21 cellular contexts compared by ENCODE assay signal in the genomic region with DNA sequence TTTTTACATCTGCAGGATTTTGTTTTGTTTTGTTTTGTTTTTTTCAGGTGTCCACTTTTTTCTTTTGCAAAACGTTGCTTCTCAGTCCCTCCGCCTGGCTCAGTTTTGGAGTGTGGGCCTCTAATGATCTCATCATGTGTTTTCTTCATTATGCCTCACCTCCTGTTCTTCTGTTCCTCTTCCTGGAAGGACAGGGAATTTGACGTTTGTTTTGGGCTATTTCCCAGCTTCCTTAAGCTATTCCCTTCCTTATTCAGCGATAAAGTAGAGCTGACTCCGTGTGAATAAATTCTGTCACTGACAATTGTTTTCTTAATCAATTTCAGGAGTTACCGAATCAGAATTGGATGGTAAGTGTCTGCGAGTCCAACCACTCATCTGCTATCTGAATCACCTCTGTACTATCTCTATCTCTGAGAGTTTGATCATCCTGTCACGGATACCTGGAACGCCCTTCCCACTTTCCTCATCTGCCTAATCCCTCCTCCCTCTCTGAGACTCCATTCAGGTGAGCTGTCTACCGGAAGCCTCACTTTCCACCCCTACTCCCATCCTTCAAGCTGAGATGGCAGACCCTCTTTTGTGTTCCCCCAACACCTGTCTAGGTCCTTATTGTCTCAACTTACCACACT.
A peak's percentile ranks its signal among the peaks of the same experiment; 100 is the strongest.
DNase-seq lines count a peak whose midpoint lies in the region; ATAC-seq, FAIRE-seq and TF ChIP-seq lines count a peak whose summit lies in the region.
"Had no signal": no experiment of that assay in that cellular context is flagged by ENCODE, and none has a peak within 500 bp of the region (broad histone marks: within the 10 kb centered on the region; RNA-seq: fewer than 3 reads in every experiment).

No MANE protein-coding gene starts in this region.

- H4K20me1 ChIP-seq in keratinocyte (ENCODE audit: control insufficient read depth, extremely low read depth, insufficient read depth, low read length): no peaks in the 10 kb centered on the region

- in situ Hi-C loops in brain microvascular endothelial cell (cut with HindIII; ENCODE audit: low pct_ligation_motif_present, low sequenced_read_pairs): no loop called here

- peak overlapping the region in 1 of 3 experiments; percentile 11 for H3K4me3 ChIP-seq in keratinocyte (ENCODE audit: control insufficient read depth in 2 of 3, extremely low read depth in 1 of 3, insufficient read depth in 2 of 3, low read depth in 1 of 3, low read length in 3 of 3)
- no peak overlapping the region for H3K4me3 ChIP-seq in brain microvascular endothelial cell (ENCODE audit: low read depth, low read length)
- H3K4me3 ChIP-seq: A549, K562, Peyer's patch, SJSA1 had no signal

- no peaks in the 10 kb centered on the region for H3K9me1 ChIP-seq in keratinocyte (ENCODE audit: control insufficient read depth, extremely low read depth, insufficient read depth, low read length)

- H3K27ac ChIP-seq in C4-2B (peak overlapping the region; percentile 75; the same call in 1 of the 2 replicates), VCaP (peak overlapping the region; percentile 35; the same call in 1 of the 2 replicates), keratinocyte (ENCODE audit: control insufficient read depth, insufficient read depth, low read length) (peak overlapping the region; percentile 83), brain microvascular endothelial cell (no peak overlapping the region)
- H3K27ac ChIP-seq: A549, Peyer's patch, SJSA1 had no signal

- no peaks in the 10 kb centered on the region for H3K9me3 ChIP-seq in keratinocyte (ENCODE audit: control insufficient read depth, low read depth, low read length)
- H3K9me3 ChIP-seq: A549, Peyer's patch, SJSA1 had no signal

- H2AFZ ChIP-seq in keratinocyte (ENCODE audit: control insufficient read depth, low read length): peak overlapping the region; percentile 87

- H3K4me1 ChIP-seq in keratinocyte (ENCODE audit: control insufficient read depth, extremely low read depth, insufficient read depth, low read length): peaks cover 21% of the 10 kb centered on the region
- H3K4me1 ChIP-seq: Peyer's patch, SJSA1 had no signal

- H3K4me2 ChIP-seq in keratinocyte (ENCODE audit: control insufficient read depth, extremely low read depth, insufficient read depth, low read depth, low read length): peak overlapping the region; percentile 80
- H3K4me2 ChIP-seq: A549 had no signal

- H3K27me3 ChIP-seq in keratinocyte (ENCODE audit: control insufficient read depth, extremely low read depth, insufficient read depth, low read length) (no peaks in the 10 kb centered on the region), brain microvascular endothelial cell (replicated peaks) (no peaks in the 10 kb centered on the region)
- H3K27me3 ChIP-seq: Peyer's patch, SJSA1 had no signal

- FAIRE-seq in keratinocyte (lab: Jason Lieb, UNC): peak; percentile 91
- FAIRE-seq: HepG2, K562 had no signal

- H3K9ac ChIP-seq in keratinocyte (ENCODE audit: control insufficient read depth, extremely low read depth, insufficient read depth, low read length): peak overlapping the region; percentile 45

- H3K79me2 ChIP-seq in keratinocyte (ENCODE audit: control insufficient read depth, insufficient read depth, low read length): no peaks in the 10 kb centered on the region

- no peak for TF ChIP-seq CTCF in C4-2B (conservative IDR thresholded peaks at IDR 0.05)
- TF ChIP-seq CTCF in VCaP (conservative IDR thresholded peaks at IDR 0.05): no peak
- no peak for TF ChIP-seq CTCF in keratinocyte (optimal IDR thresholded peaks at IDR 0.05 in 1 of 3, IDR thresholded peaks at IDR 0.05 in 1 of 3, conservative IDR thresholded peaks at IDR 0.05 in 1 of 3; ENCODE audit: extremely low read depth in 1 of 3, insufficient read depth in 2 of 3, low read length in 3 of 3)
- TF ChIP-seq CTCF in omental fat pad (IDR thresholded peaks at IDR 0.05): no peak
- TF ChIP-seq CTCF in brain microvascular endothelial cell (IDR thresholded peaks at IDR 0.05; ENCODE audit: low read depth, low read length, missing control alignments): no peak

- DNase-seq in HPDE6-E6E7 (ENCODE audit: extremely low spot score) (peak; percentile 9), keratinocyte (ENCODE audit: low read depth, low spot score) (peak; percentile 26), hippocampal formation (lab: John Stamatoyannopoulos, UW) (no peak), omental fat pad (ENCODE audit: low spot score) (no peak), brain microvascular endothelial cell (no peak)
- DNase-seq: CD4-positive, CD25-positive, alpha-beta regulatory T cell; DMS79; H7; MM.1S; NCI-H1092; NCI-H1436; NCI-H187 treated with DMSO at 0.1 percent for 48 hours; NCI-H748 treated with DMSO at 0.1 percent for 48 hours; Peyer's patch had no signal

- no peak for ATAC-seq in omental fat pad (ENCODE audit: low FRiP score)
- ATAC-seq: A549, HepG2, K562, Right ventricle myocardium inferior had no signal

- dilution Hi-C loops in keratinocyte (cut with MboI; ENCODE audit: extremely low pct_ligation_motif_present, low sequenced_read_pairs): no loop called here

- H3K36me3 ChIP-seq in keratinocyte (ENCODE audit: control insufficient read depth in 2 of 2, extremely low read depth in 1 of 2, insufficient read depth in 2 of 2, low read length in 2 of 2) (no peaks in the 10 kb centered on the region), brain microvascular endothelial cell (replicated peaks) (no peaks in the 10 kb centered on the region)
- H3K36me3 ChIP-seq: Peyer's patch, SJSA1 had no signal

Comparison
In these comparisons a context has a peak if more than half of its experiments do, and no peak if none do; other contexts are left out.
1. DNase-seq: peak in HPDE6-E6E7 (single experiment) and keratinocyte (single experiment); none in hippocampal formation (0 of 2), omental fat pad (single experiment) and brain microvascular endothelial cell (single experiment).